In genomic region chr11:126308271-126308671, GRCh38 we compare ENCODE assay signal across 3 cellular contexts.
TF ChIP-seq lines count a peak whose summit lies in the region.

No MANE protein-coding gene starts in this region.

TF ChIP-seq in SK-N-SH, 30 proteins besides CTCF, POLR2A, EP300 and RAD21:
- TF ChIP-seq SIN3A (IDR thresholded peaks at IDR 0.05; ENCODE audit: borderline replicate concordance, low read depth, low read length) (no peak), PBX3 (IDR thresholded peaks at IDR 0.05) (peak; percentile 19; the same call in 1 of the 2 replicates)

TF ChIP-seq in SK-N-SH treated with all-trans-retinoic acid at 6 μM for 48 hours, 23 proteins besides CTCF, POLR2A, EP300 and RAD21:
- TF ChIP-seq PATZ1 (CRISPR knock-in tag; IDR thresholded peaks at IDR 0.05; ENCODE audit: borderline replicate concordance): no peak
- TF ChIP-seq OSR1 (CRISPR knock-in tag; IDR thresholded peaks at IDR 0.05): no peak
- TF ChIP-seq ZNF565 (CRISPR knock-in tag; conservative IDR thresholded peaks at IDR 0.05; ENCODE audit: low read depth): no peak
- TF ChIP-seq GLIS3 (CRISPR knock-in tag; IDR thresholded peaks at IDR 0.05): no peak
- TF ChIP-seq CSDC2 (CRISPR knock-in tag; IDR thresholded peaks at IDR 0.05): no peak
- no peak for TF ChIP-seq ZFP30 (CRISPR knock-in tag; IDR thresholded peaks at IDR 0.05)
- no peak for TF ChIP-seq ZNF70 (CRISPR knock-in tag; IDR thresholded peaks at IDR 0.05)
- TF ChIP-seq SNAI2 (CRISPR knock-in tag; IDR thresholded peaks at IDR 0.05): no peak
- TF ChIP-seq ESRRG (CRISPR knock-in tag; IDR thresholded peaks at IDR 0.05): no peak
- no peak for TF ChIP-seq TOX (CRISPR knock-in tag; IDR thresholded peaks at IDR 0.05; ENCODE audit: borderline replicate concordance)
- no peak for TF ChIP-seq PPARA (CRISPR knock-in tag; IDR thresholded peaks at IDR 0.05; ENCODE audit: borderline replicate concordance)
- TF ChIP-seq ZFP3 (CRISPR knock-in tag; IDR thresholded peaks at IDR 0.05): no peak

TF ChIP-seq in GM12891, 5 proteins besides CTCF, POLR2A, EP300 and RAD21:
- no peak for TF ChIP-seq POU2F2 (IDR thresholded peaks at IDR 0.05; ENCODE audit: low read depth, low read length)
- no peak for TF ChIP-seq SPI1 (IDR thresholded peaks at IDR 0.05; ENCODE audit: low read depth, low read length)
- no peak for TF ChIP-seq PAX5 (IDR thresholded peaks at IDR 0.05; ENCODE audit: insufficient read depth, low read length, severe bottlenecking)
- no peak for TF ChIP-seq POLR2AphosphoS5 (IDR thresholded peaks at IDR 0.05; ENCODE audit: low read depth, low read length)
